In the genomic region with DNA sequence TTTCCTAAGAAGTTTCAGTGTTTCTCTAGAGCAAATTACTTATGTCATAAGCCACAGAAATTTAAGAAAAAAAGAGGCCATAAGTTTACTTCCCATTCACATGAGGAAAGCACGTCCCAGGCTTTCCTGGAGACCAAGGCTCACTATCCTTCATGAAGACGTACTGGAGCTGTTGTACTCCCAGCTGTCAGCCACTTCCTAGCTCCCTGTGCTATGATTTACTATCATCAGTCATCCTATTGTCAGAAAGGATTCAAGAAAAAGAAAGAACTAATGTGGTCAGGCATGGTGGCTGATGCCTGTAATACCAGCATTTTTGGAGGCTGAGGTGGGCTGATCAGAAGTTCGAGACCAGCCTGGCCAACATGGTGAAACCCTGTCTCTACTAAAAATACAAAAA, we compare ENCODE assay signal across 8 cellular contexts.
"Had no signal": no experiment of that assay in that cellular context is flagged by ENCODE, and none has a peak within 500 bp of the region (broad histone marks: within the 10 kb centered on the region; RNA-seq: fewer than 3 reads in every experiment).

No MANE protein-coding gene starts in this region.

- H3K27ac Mint-ChIP-seq: H9, IgD-negative memory B cell had no signal

- FAIRE-seq: H54, HepG2 had no signal

- H3K9ac ChIP-seq: GM23248 had no signal

- H3K4me3 ChIP-seq: GM23248 had no signal

- DNase-seq: GM23248, GOT3, H9, HCEC 1CT, KG1 had no signal

- H2AFZ ChIP-seq: GM23248 had no signal

- H3K4me1 Mint-ChIP-seq: IgD-negative memory B cell had no signal

- ATAC-seq: HepG2 had no signal

- H3K27me3 Mint-ChIP-seq: IgD-negative memory B cell had no signal

- H3K36me3 Mint-ChIP-seq: IgD-negative memory B cell had no signal

- H3K27ac ChIP-seq: GM23248 had no signal

- H3K4me3 Mint-ChIP-seq: H9, IgD-negative memory B cell had no signal
